In genomic region chr4:4320951-4321714, GRCh38 we compare ENCODE assay signal across 24 cellular contexts. TPM values are rescaled to one million over a fixed set of nuclear protein-coding genes. Genes with fewer than 3 reads are reported as not detected.
DNase-seq lines count a peak whose midpoint lies in the region; ATAC-seq and TF ChIP-seq lines count a peak whose summit lies in the region.
"Had no signal": no experiment of that assay in that cellular context is flagged by ENCODE, and none has a peak within 500 bp of the region (broad histone marks: within the 10 kb centered on the region; RNA-seq: fewer than 3 reads in every experiment).

No MANE protein-coding gene starts in this region.

- no peak overlapping the region for H3K27ac Mint-ChIP-seq in GM23338
- H3K27ac Mint-ChIP-seq: CD4-positive, alpha-beta memory T cell had no signal

- H3K27me3 ChIP-seq in RWPE2 (ENCODE audit: insufficient read depth, poor library complexity, severe bottlenecking) (no peaks in the 10 kb centered on the region), dorsolateral prefrontal cortex (no peaks in the 10 kb centered on the region), upper lobe of right lung (no peaks in the 10 kb centered on the region), smooth muscle cell (ENCODE audit: low read depth) (no peaks in the 10 kb centered on the region), GM23338 (ENCODE audit: insufficient read depth) (no peaks in the 10 kb centered on the region)
- H3K27me3 ChIP-seq: BLaER1 had no signal

- H3K27ac ChIP-seq in RWPE2 (ENCODE audit: poor library complexity, severe bottlenecking), result no peak overlapping the region
- H3K27ac ChIP-seq in dorsolateral prefrontal cortex, result peak overlapping the region in 1 of 59 donors; percentile 38
- no peak overlapping the region for H3K27ac ChIP-seq in upper lobe of right lung
- H3K27ac ChIP-seq in smooth muscle cell (ENCODE audit: low read depth), result no peak overlapping the region
- no peak overlapping the region for H3K27ac ChIP-seq in GM23338 (ENCODE audit: low read depth)
- H3K27ac ChIP-seq: BLaER1, GM23248, PC-9, RWPE1 had no signal

- H3K27me3 Mint-ChIP-seq in GM23338 (ENCODE audit: insufficient read depth, low read depth, poor library complexity), result peaks cover 2% of the 10 kb centered on the region
- H3K27me3 Mint-ChIP-seq: CD4-positive, alpha-beta memory T cell had no signal

- H3K4me1 Mint-ChIP-seq in GM23338, result peaks cover 13% of the 10 kb centered on the region
- H3K4me1 Mint-ChIP-seq: CD4-positive, alpha-beta memory T cell had no signal

- H2AFZ ChIP-seq in smooth muscle cell (ENCODE audit: low read depth) (no peak overlapping the region), GM23338 (no peak overlapping the region)
- H2AFZ ChIP-seq: GM23248, PC-9 had no signal

- no peaks in the 10 kb centered on the region for H3K36me3 ChIP-seq in RWPE2 (ENCODE audit: low read depth)
- peaks cover 55% of the 10 kb centered on the region for H3K36me3 ChIP-seq in upper lobe of right lung
- H3K36me3 ChIP-seq in smooth muscle cell (ENCODE audit: low read depth), result no peaks in the 10 kb centered on the region
- H3K36me3 ChIP-seq in GM23338 (ENCODE audit: insufficient read depth), result no peaks in the 10 kb centered on the region

- intact Hi-C loops in dorsolateral prefrontal cortex (cut with DNase I), result no loop called here
- intact Hi-C loops in upper lobe of right lung (cut with DNase I), result no loop called here

- H3K4me3 Mint-ChIP-seq in GM23338, result no peak overlapping the region
- H3K4me3 Mint-ChIP-seq: CD4-positive, alpha-beta memory T cell had no signal

- WGBS in smooth muscle cell (ENCODE audit: low lambda C conversion rate), result 96% methylated on average over 26 of the region's 26 CpGs

- TF ChIP-seq CTCF in RWPE2 (IDR thresholded peaks at IDR 0.05; ENCODE audit: poor library complexity, severe bottlenecking), result no peak
- TF ChIP-seq CTCF in dorsolateral prefrontal cortex (IDR thresholded peaks at IDR 0.05 in 54 of 56, conservative IDR thresholded peaks at IDR 0.05 in 2 of 56; ENCODE audit: low read depth in 1 of 56, partially characterized antibody in 56 of 56), result no peak
- TF ChIP-seq CTCF in upper lobe of right lung (IDR thresholded peaks at IDR 0.05), result no peak
- TF ChIP-seq CTCF in smooth muscle cell (IDR thresholded peaks at IDR 0.05; ENCODE audit: borderline replicate concordance, insufficient read depth, poor library complexity, severe bottlenecking), result no peak
- TF ChIP-seq CTCF in GM23338 (conservative IDR thresholded peaks at IDR 0.05; ENCODE audit: low read depth in 2 of 2), result no peak

- H3K4me3 ChIP-seq in RWPE2 (ENCODE audit: severe bottlenecking) (no peak overlapping the region), dorsolateral prefrontal cortex (no peak overlapping the region), upper lobe of right lung (no peak overlapping the region), smooth muscle cell (no peak overlapping the region), GM23338 (no peak overlapping the region)
- H3K4me3 ChIP-seq: BLaER1, GM12878, GM23248, HAP-1, PC-9 had no signal

- H3F3A ChIP-seq in smooth muscle cell (ENCODE audit: low read depth) (no peaks in the 10 kb centered on the region), GM23338 (replicated peaks; ENCODE audit: low read depth) (no peaks in the 10 kb centered on the region)

- H3K9ac ChIP-seq in smooth muscle cell (ENCODE audit: low read depth), result no peak overlapping the region
- H3K9ac ChIP-seq: BLaER1, GM23248 had no signal

- H3K79me2 ChIP-seq in smooth muscle cell (ENCODE audit: low read depth) (no peaks in the 10 kb centered on the region), GM23338 (replicated peaks; ENCODE audit: insufficient read depth) (no peaks in the 10 kb centered on the region)

- no peak for ATAC-seq in RWPE2 (ENCODE audit: low read depth)
- ATAC-seq in upper lobe of right lung, result no peak
- ATAC-seq in GM23338, result no peak
- ATAC-seq: GM12878 had no signal

- DNase-seq in RWPE2 (ENCODE audit: low spot score), result peak; percentile 33
- peak in 7 of 10 donors; percentile 28 to 84 (median 62) for DNase-seq in dorsolateral prefrontal cortex
- peak in 37 of 56 donors; percentile 5 to 82 (median 41) for DNase-seq in nucleus accumbens (lab: John Stamatoyannopoulos, UW)
- DNase-seq in upper lobe of right lung, result peak; percentile 41
- no peak for DNase-seq in smooth muscle cell (lab: John Stamatoyannopoulos, UW; ENCODE audit: unreplicated experiment)
- no peak for DNase-seq in foreskin melanocyte
- no peak for DNase-seq in GM23338 (ENCODE audit: low spot score)
- DNase-seq: Caco-2; CD4-positive, alpha-beta memory T cell; DMS 273 treated with DMSO at 0.1 percent for 48 hours; DMS79 treated with DMSO at 0.1 percent for 48 hours; GM23248; KG1; NCI-H1092; NCI-H1436; NCI-H187 treated with DMSO at 0.1 percent for 48 hours; NCI-H2107; NCI-H69; PC-9; SIG-M5 had no signal

- H3K9me2 ChIP-seq in GM23338 (ENCODE audit: insufficient read depth), result no peaks in the 10 kb centered on the region

- no peak overlapping the region for H3K4me2 ChIP-seq in smooth muscle cell
- H3K4me2 ChIP-seq in GM23338, result no peak overlapping the region
- H3K4me2 ChIP-seq: BLaER1, PC-9 had no signal

- H3K4me1 ChIP-seq in RWPE2 (ENCODE audit: insufficient read depth, poor library complexity, severe bottlenecking) (no peaks in the 10 kb centered on the region), upper lobe of right lung (no peaks in the 10 kb centered on the region), smooth muscle cell (ENCODE audit: low read depth) (no peaks in the 10 kb centered on the region), GM23338 (ENCODE audit: insufficient read depth) (no peaks in the 10 kb centered on the region)
- H3K4me1 ChIP-seq: HAP-1 had no signal

- peaks cover 20% of the 10 kb centered on the region for H3K36me3 Mint-ChIP-seq in GM23338 (ENCODE audit: low read depth)

- no peaks in the 10 kb centered on the region for H4K20me1 ChIP-seq in smooth muscle cell (ENCODE audit: low read depth)
- H4K20me1 ChIP-seq in GM23338 (replicated peaks; ENCODE audit: insufficient read depth), result no peaks in the 10 kb centered on the region; the same call in 1 of the 2 replicates
- H4K20me1 ChIP-seq: BLaER1 had no signal

- H3K9me3 Mint-ChIP-seq in GM23338, result no peaks in the 10 kb centered on the region
- H3K9me3 Mint-ChIP-seq: CD4-positive, alpha-beta memory T cell had no signal

- H3K9me3 ChIP-seq in RWPE2 (ENCODE audit: severe bottlenecking) (no peaks in the 10 kb centered on the region), upper lobe of right lung (no peaks in the 10 kb centered on the region), smooth muscle cell (replicated peaks; ENCODE audit: low read depth) (no peaks in the 10 kb centered on the region)
- H3K9me3 ChIP-seq: BLaER1, Caco-2, HAP-1 had no signal

TF ChIP-seq in GM23338, 12 proteins besides CTCF, POLR2A, EP300 and RAD21 (continues in another document):
- no peak for TF ChIP-seq ZNF114 (CRISPR knock-in tag; IDR thresholded peaks at IDR 0.05)
- TF ChIP-seq NANOG (IDR thresholded peaks at IDR 0.05; ENCODE audit: borderline replicate concordance), result no peak

RNA-seq across cellular contexts. Expression of gene ZBTB49, which starts 31.1 kb away (rescaled TPM):
- total RNA-seq in dorsolateral prefrontal cortex (10 to 100 TPM in 47 of 120 experiments, 1 to 10 TPM in 73; 4.4 to 19.7 (median 9.2) TPM), upper lobe of right lung (5.6 TPM), smooth muscle cell (4.3 and 6.3 TPM in 2 replicates)
- polyA plus RNA-seq in smooth muscle cell (4.2 and 4.6 TPM in 2 replicates), GM23338 (2016; fragmentation: Nextera tagmentation; extraction: Ambion mirVana) (4.5 and 6.0 TPM in 2 replicates)
- 4.1 and 12.2 TPM in 2 replicates for total RNA-seq in GM23338 (2014; rRNA removed; shearing (Covaris generic))

RNA-seq across cellular contexts. Expression of gene LYAR, which starts 31.2 kb away (rescaled TPM):
- total RNA-seq in dorsolateral prefrontal cortex (10 to 100 TPM in 7 of 120 experiments, 1 to 10 TPM in 113; 3.5 to 13.6 (median 7.0) TPM), upper lobe of right lung (13.3 TPM), smooth muscle cell (12.5 and 13.7 TPM in 2 replicates)
- polyA plus RNA-seq in smooth muscle cell (8.1 and 11.4 TPM in 2 replicates), GM23338 (2016; fragmentation: Nextera tagmentation; extraction: Ambion mirVana) (87.8 and 105 TPM in 2 replicates)
- 33.5 and 44.0 TPM in 2 replicates for total RNA-seq in GM23338 (2014; rRNA removed; shearing (Covaris generic))

Comparison
In these comparisons a context has a peak if more than half of its experiments do, and no peak if none do; other contexts are left out.
1. DNase-seq: peak in RWPE2 (single experiment), dorsolateral prefrontal cortex (7 of 10), nucleus accumbens (37 of 56) and upper lobe of right lung (single experiment); none in smooth muscle cell (single experiment), foreskin melanocyte (single experiment) and GM23338 (single experiment).